In the genomic region with DNA sequence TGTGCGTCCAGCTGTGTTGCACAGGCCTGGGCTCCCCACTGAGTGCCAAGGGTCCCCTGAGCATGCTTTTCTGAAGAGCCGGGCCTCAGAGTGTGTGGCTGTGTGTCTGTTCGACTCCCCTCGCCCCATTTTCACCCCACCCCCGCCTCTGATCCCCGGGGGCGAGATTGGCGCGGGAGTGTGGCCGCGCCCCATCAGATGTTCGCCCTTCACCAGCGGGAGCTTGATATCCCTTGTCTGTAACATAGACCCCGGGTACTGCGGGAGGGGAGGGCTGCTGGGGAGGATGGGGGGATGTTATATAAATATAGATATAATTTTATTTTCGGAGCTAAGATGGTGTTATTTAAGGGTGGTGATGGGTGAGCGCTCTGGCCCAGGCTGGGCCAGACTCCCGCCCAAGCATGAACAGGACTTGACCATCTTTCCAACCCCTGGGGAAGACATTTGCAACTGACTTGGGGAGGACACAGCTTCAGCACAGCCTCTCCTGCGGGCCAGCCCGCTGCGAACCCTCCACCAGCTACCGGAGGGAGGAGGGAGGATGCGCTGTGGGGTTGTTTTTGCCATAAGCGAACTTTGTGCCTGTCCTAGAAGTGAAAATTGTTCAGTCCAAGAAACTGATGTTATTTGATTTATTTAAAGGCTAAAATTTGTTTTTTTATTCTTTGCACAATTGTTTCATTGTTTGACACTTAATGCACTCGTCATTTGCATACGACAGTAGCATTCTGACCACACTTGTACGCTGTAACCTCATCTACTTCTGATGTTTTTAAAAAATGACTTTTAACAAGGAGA, we compare ENCODE assay signal across 8 cellular contexts. TPM values are rescaled to one million over a fixed set of nuclear protein-coding genes. Genes with fewer than 3 reads are reported as not detected.
DNase-seq lines count a peak whose midpoint lies in the region; ATAC-seq and TF ChIP-seq lines count a peak whose summit lies in the region.

No MANE protein-coding gene starts in this region.

- H3K79me2 ChIP-seq in H9 (ENCODE audit: insufficient read depth, low read length) = no peaks in the 10 kb centered on the region

- H3K27me3 Mint-ChIP-seq in H9 (ENCODE audit: low read depth) (peaks cover 77% of the 10 kb centered on the region), WTC11 (ENCODE audit: low read depth) (peaks cover 74% of the 10 kb centered on the region)

- intact Hi-C loops in head of caudate nucleus (cut with DNase I) = no loop called here
- intact Hi-C loops in posterior vena cava (cut with DNase I) = loop anchor here in 1 of 2 donors (5.0 kb wide), 1 partner anchor 189 kb away; no protein-coding TSS in a partner anchor

- TF ChIP-seq CTCF in H9 (conservative IDR thresholded peaks at IDR 0.05) (no peak), WTC11 (IDR thresholded peaks at IDR 0.05) (no peak)

- peaks cover 13% of the 10 kb centered on the region; the same call in 1 of the 2 replicates for H3K27me3 ChIP-seq in H9 (ENCODE audit: insufficient read depth, low read length)

- H3K4me1 Mint-ChIP-seq in H9 (peaks cover 37 to 50% of the 10 kb centered on the region in 2 experiments), WTC11 (peaks cover 33% of the 10 kb centered on the region)

- H4K8ac ChIP-seq in H9 (replicated peaks; ENCODE audit: insufficient read length, low read depth, low read length) = no peak overlapping the region

- no peaks in the 10 kb centered on the region for H3K4me1 ChIP-seq in H9 (ENCODE audit: insufficient read depth, low read length)

- DNase-seq in H9 = peak; percentile 34
- DNase-seq in WTC11 (ENCODE audit: low spot score) = peak; percentile 15
- peak in 36 of 42 donors; percentile 35 to 81 (median 57) for DNase-seq in head of caudate nucleus
- DNase-seq in posterior vena cava (ENCODE audit: low spot score) = peak; percentile 76
- DNase-seq in HCEC 1CT = no peak
- no peak for DNase-seq in NK-92 treated with Interleukin-12 subunit alpha and Interleukin-12 subunit beta, amount 100 ng/mL, for 24 hours (lab: John Stamatoyannopoulos, UW)
- DNase-seq in activated CD4-positive, alpha-beta T cell treated with anti-CD3 and anti-CD28 coated beads for 4 hours = no peak

- H3K27ac ChIP-seq in H9 (ENCODE audit: insufficient read length, low read depth, low read length) = no peak overlapping the region

- H3K9me3 Mint-ChIP-seq in H9 = no peaks in the 10 kb centered on the region; a peak in 1 of 5 replicates
- H3K9me3 Mint-ChIP-seq in WTC11 = no peaks in the 10 kb centered on the region

- ATAC-seq in WTC11 = no peak
- no peak for ATAC-seq in GM21360 (IDR thresholded peaks at IDR 0.05; ENCODE audit: unreplicated experiment)

- no CpG with 5 or more reads among the region's 27 CpGs for WGBS in H9 (ENCODE audit: extremely low coverage, insufficient read length, low lambda C conversion rate)

- H3K36me3 Mint-ChIP-seq in H9 (ENCODE audit: insufficient read depth in 1 of 3, low read depth in 3 of 3) = no peaks in the 10 kb centered on the region
- no peaks in the 10 kb centered on the region for H3K36me3 Mint-ChIP-seq in WTC11

- H4K5ac ChIP-seq in H9 (ENCODE audit: insufficient read length, low read depth, low read length) = no peak overlapping the region

- no peak overlapping the region for H3K9ac ChIP-seq in H9 (ENCODE audit: extremely low read depth, insufficient read length, low read length)

- H3K14ac ChIP-seq in H9 (ENCODE audit: insufficient read depth, low read length) = no peak overlapping the region

- no peak overlapping the region for H3K4ac ChIP-seq in H9 (ENCODE audit: low read depth, low read length)

- H3K23ac ChIP-seq in H9 (ENCODE audit: insufficient read length, low read depth, low read length) = no peak overlapping the region

- H2BK12ac ChIP-seq in H9 (ENCODE audit: insufficient read length, low read depth, low read length) = no peak overlapping the region

- no peaks in the 10 kb centered on the region for H3K79me1 ChIP-seq in H9 (ENCODE audit: insufficient read depth, low read depth, low read length, poor library complexity, severe bottlenecking)

- H2AFZ ChIP-seq in H9 (ENCODE audit: low read length) = no peak overlapping the region

- H3K23me2 ChIP-seq in H9 (ENCODE audit: insufficient read length, low read depth, low read length, poor library complexity, severe bottlenecking) = peaks cover 9% of the 10 kb centered on the region

- H3K4me3 Mint-ChIP-seq in H9 (peak overlapping the region; percentile 75 to 90), WTC11 (peak overlapping the region; percentile 82)

- no peak overlapping the region for H2BK120ac ChIP-seq in H9 (ENCODE audit: low read depth, low read length, poor library complexity, severe bottlenecking)

- CTCF ChIA-PET in WTC11 (lab: Charles Lee) = interaction anchor here (0.5 to 3.2 kb wide), 9 partner anchors 25 to 203 kb away, joined by 3 to 45 read pairs (median 5); no protein-coding TSS in a partner anchor

- H3K9me3 ChIP-seq in H9 (ENCODE audit: control insufficient read depth, low read depth, low read length) = no peaks in the 10 kb centered on the region

- H3K18ac ChIP-seq in H9 (ENCODE audit: insufficient read length, low read depth, low read length) = no peak overlapping the region

- H4K91ac ChIP-seq in H9 (ENCODE audit: insufficient read length, low read depth, low read length) = no peak overlapping the region

- no peak overlapping the region for H2BK20ac ChIP-seq in H9 (ENCODE audit: low read depth, low read length, poor library complexity, severe bottlenecking)

- H2BK5ac ChIP-seq in H9 (ENCODE audit: insufficient read length, low read length) = no peak overlapping the region

- peak overlapping the region; percentile 54 for H3K4me2 ChIP-seq in H9 (ENCODE audit: insufficient read depth, insufficient read length, low read length)

- POLR2A ChIA-PET in WTC11 (lab: Charles Lee) = interaction anchor here (1.0 to 3.4 kb wide), 16 partner anchors 29 to 194 kb away, joined by 3 to 42 read pairs (median 10); no protein-coding TSS in a partner anchor

- no peak overlapping the region for H3K56ac ChIP-seq in H9 (ENCODE audit: insufficient read length, low read depth, low read length)

- no peak overlapping the region for H3T11ph ChIP-seq in H9 (ENCODE audit: low read length)

- H2AK5ac ChIP-seq in H9 (ENCODE audit: insufficient read length, low read length) = no peak overlapping the region

- H2BK15ac ChIP-seq in H9 (ENCODE audit: low read depth, low read length) = no peak overlapping the region

- no peaks in the 10 kb centered on the region for H4K20me1 ChIP-seq in H9 (ENCODE audit: control insufficient read depth, insufficient read depth, insufficient read length)

- H3K27ac Mint-ChIP-seq in H9 = no peak overlapping the region
- no peak overlapping the region for H3K27ac Mint-ChIP-seq in WTC11

TF ChIP-seq in WTC11, 78 proteins besides CTCF, POLR2A, EP300 and RAD21:
- TF ChIP-seq NFATC4 (CRISPR knock-in tag; IDR thresholded peaks at IDR 0.05) (no peak), ZNF263 (CRISPR knock-in tag; IDR thresholded peaks at IDR 0.05; ENCODE audit: low read depth) (peak; percentile 76; the same call in 1 of the 2 replicates)

RNA-seq across cellular contexts. Expression of a gene that starts 1.6 kb away (rescaled TPM):
- 10.3 and 10.8 TPM in 2 replicates for total RNA-seq in H9 (2021)
- 20.4 to 23.2 TPM (median 22.7 TPM) in 3 replicates for total RNA-seq in WTC11 (2021)
- 1,000 to 10,000 TPM in 1 of 2 donors, 100 to 1,000 TPM in 1; 742 to 1,258 TPM for total RNA-seq in posterior vena cava

Comparison
In these comparisons a context has a peak if more than half of its experiments do, and no peak if none do; other contexts are left out.
1. DNase-seq: peak in H9 (single experiment), WTC11 (single experiment), head of caudate nucleus (36 of 42) and posterior vena cava (single experiment); none in HCEC 1CT (single experiment), NK-92 treated with Interleukin-12 subunit alpha and Interleukin-12 subunit beta, amount 100 ng/mL, for 24 hours (single experiment) and activated CD4-positive, alpha-beta T cell treated with anti-CD3 and anti-CD28 coated beads for 4 hours (0 of 2).
2. RNA of a gene that starts 1.6 kb away (total RNA-seq): 742 to 1,258 TPM in posterior vena cava; 20.4 to 23.2 TPM in WTC11 and 10.3 to 10.8 TPM in H9; every median in the first group is over 10 times any median in the second.